In the genomic region with DNA sequence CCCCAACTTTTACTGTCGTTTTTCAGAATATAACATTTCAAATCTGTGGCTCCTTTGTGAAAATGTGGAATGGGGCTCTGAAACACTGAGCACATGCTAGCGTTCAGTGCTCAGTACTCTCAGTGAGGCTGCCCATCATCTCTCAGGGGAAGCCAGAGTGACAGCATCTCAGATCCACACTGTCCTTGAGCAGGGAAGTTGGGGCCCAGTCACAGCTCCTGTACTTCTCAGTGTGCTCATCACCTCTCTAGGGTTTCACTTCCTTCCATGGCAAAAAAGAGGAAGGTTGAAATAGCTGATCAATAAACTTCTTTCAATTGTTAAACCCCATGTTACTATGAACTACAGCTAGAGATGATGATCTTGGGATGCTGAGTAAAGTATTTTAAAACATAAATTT, we compare ENCODE assay signal across 30 cellular contexts.
"Had no signal": no experiment of that assay in that cellular context is flagged by ENCODE, and none has a peak within 500 bp of the region (broad histone marks: within the 10 kb centered on the region; RNA-seq: fewer than 3 reads in every experiment).

No MANE protein-coding gene starts in this region.

- H3K27me3 ChIP-seq: adrenal gland, cardiac muscle cell, colonic mucosa, dorsolateral prefrontal cortex, hepatocyte, neutrophil, ovary, right lobe of liver, vagina had no signal

- H3K4me1 Mint-ChIP-seq: activated naive CD8-positive, alpha-beta T cell treated with anti-CD3 and anti-CD28 coated beads for 36 hours; brain; nephron had no signal

- H3K27ac ChIP-seq: adrenal gland, cardiac muscle cell, colonic mucosa, dorsolateral prefrontal cortex, hepatocyte, neutrophil, ovary, right lobe of liver, thoracic aorta, vagina, WERI-Rb-1 had no signal

- H3K27ac Mint-ChIP-seq: activated naive CD8-positive, alpha-beta T cell treated with anti-CD3 and anti-CD28 coated beads for 36 hours; brain; mesothelial cell of epicardium; nephron; progenitor cell of endocrine pancreas; stimulated activated naive CD8-positive, alpha-beta T cell treated with anti-CD3 and anti-CD28 coated beads, Interleukin-15, Interleukin-2, amounts not matched to agents 100 ng/mL and 50 ng/mL, for 24 hours; type B pancreatic cell had no signal

- H3K36me3 ChIP-seq: adrenal gland, cardiac muscle cell, colonic mucosa, neutrophil, ovary, right lobe of liver, thoracic aorta, vagina, WERI-Rb-1 had no signal

- H3K79me2 ChIP-seq: hepatocyte had no signal

- H2AFZ ChIP-seq: hepatocyte had no signal

- H3K4me1 ChIP-seq: adrenal gland, colonic mucosa, right lobe of liver, vagina had no signal

- H3K36me3 Mint-ChIP-seq: activated naive CD8-positive, alpha-beta T cell treated with anti-CD3 and anti-CD28 coated beads for 36 hours; brain had no signal

- H3K4me3 ChIP-seq: adrenal gland, cardiac muscle cell, colonic mucosa, dorsolateral prefrontal cortex, hepatocyte, ovary, right lobe of liver, thoracic aorta, vagina had no signal

- DNase-seq: activated CD4-positive, alpha-beta T cell treated with anti-CD3 and anti-CD28 coated beads for 48 hours; activated CD4-positive, alpha-beta T cell treated with anti-CD3 and anti-CD28 coated beads, Interleukin-2, amount 50 U/mL, for 48 hours; activated CD8-positive, alpha-beta memory T cell treated with anti-CD3 and anti-CD28 coated beads for 24 hours; activated effector memory CD4-positive, alpha-beta T cell treated with Interleukin-2 at 50 U/mL for 16 hours; activated naive CD4-positive, alpha-beta T cell treated with Interleukin-2 at 50 U/mL for 16 hours; activated naive CD8-positive, alpha-beta T cell treated with anti-CD3 and anti-CD28 coated beads for 36 hours; adrenal gland; aorta; cerebellar nuclear complex; colonic mucosa; dorsolateral prefrontal cortex; effector memory CD4-positive, alpha-beta T cell; islet precursor cell; left ventricle myocardium superior; ovary; right lobe of liver; stimulated activated CD4-positive, alpha-beta T cell treated with anti-CD3 and anti-CD28 coated beads, Interleukin-2, amount 100 ng/mL, for 48 hours; WERI-Rb-1 had no signal

- H3K4me2 ChIP-seq: hepatocyte had no signal

- ATAC-seq: activated CD4-positive, CD25-positive, alpha-beta regulatory T cell treated with anti-CD3 and anti-CD28 coated beads, Interleukin-2, amount 50 U/mL, for 24 hours; left ventricle myocardium superior; right lobe of liver had no signal

- H3K9me3 ChIP-seq: adrenal gland, colonic mucosa, neutrophil, ovary, right lobe of liver, thoracic aorta, vagina had no signal

- H3K27me3 Mint-ChIP-seq: activated naive CD8-positive, alpha-beta T cell treated with anti-CD3 and anti-CD28 coated beads for 36 hours; brain; progenitor cell of endocrine pancreas; stimulated activated naive CD8-positive, alpha-beta T cell treated with anti-CD3 and anti-CD28 coated beads, Interleukin-15, Interleukin-2, amounts not matched to agents 100 ng/mL and 50 ng/mL, for 24 hours had no signal

- H3K4me3 Mint-ChIP-seq: activated naive CD8-positive, alpha-beta T cell treated with anti-CD3 and anti-CD28 coated beads for 36 hours; brain; mesothelial cell of epicardium; nephron; stimulated activated naive CD8-positive, alpha-beta T cell treated with anti-CD3 and anti-CD28 coated beads, Interleukin-15, Interleukin-2, amounts not matched to agents 100 ng/mL and 50 ng/mL, for 24 hours; type B pancreatic cell had no signal
